Comparison of ENCODE assay signal across 7 cellular contexts in genomic region chr7:27175626-27176342, GRCh38. TPM values are rescaled to one million over a fixed set of nuclear protein-coding genes. Genes with fewer than 3 reads are reported as not detected.
DNase-seq lines count a peak whose midpoint lies in the region; ATAC-seq and TF ChIP-seq lines count a peak whose summit lies in the region.
"Had no signal": no experiment of that assay in that cellular context is flagged by ENCODE, and none has a peak within 500 bp of the region (broad histone marks: within the 10 kb centered on the region; RNA-seq: fewer than 3 reads in every experiment).

No MANE protein-coding gene starts in this region.

- peaks cover 9% of the 10 kb centered on the region for H3K4me1 Mint-ChIP-seq in progenitor cell of endocrine pancreas (ENCODE audit: low read depth)

- H3K9me3 Mint-ChIP-seq in progenitor cell of endocrine pancreas (ENCODE audit: low read depth), result no peaks in the 10 kb centered on the region

- peaks cover 70% of the 10 kb centered on the region for H3K27me3 ChIP-seq in WERI-Rb-1 (ENCODE audit: insufficient read depth, low read depth, severe bottlenecking)

- H3K27ac Mint-ChIP-seq in progenitor cell of endocrine pancreas, result peak overlapping the region; percentile 29

- H3K36me3 Mint-ChIP-seq in progenitor cell of endocrine pancreas (ENCODE audit: insufficient read depth), result no peaks in the 10 kb centered on the region

- no peak overlapping the region for H3K4me3 Mint-ChIP-seq in progenitor cell of endocrine pancreas (ENCODE audit: low read depth)

- ATAC-seq in HG03432 (IDR thresholded peaks at IDR 0.05; ENCODE audit: unreplicated experiment) (no peak), HG03469 (IDR thresholded peaks at IDR 0.05; ENCODE audit: unreplicated experiment) (no peak)

- H3K27me3 Mint-ChIP-seq in progenitor cell of endocrine pancreas, result peaks cover 88% of the 10 kb centered on the region

- H3K4me3 ChIP-seq in WERI-Rb-1 (ENCODE audit: low read depth, low read length), result no peak overlapping the region

- H3K27ac ChIP-seq in WERI-Rb-1, result no peak overlapping the region

- H3K36me3 ChIP-seq in WERI-Rb-1, result no peaks in the 10 kb centered on the region

- TF ChIP-seq CTCF in WERI-Rb-1 (IDR thresholded peaks at IDR 0.05; ENCODE audit: low read depth, low read length) (no peak), progenitor cell of endocrine pancreas (IDR thresholded peaks at IDR 0.05; ENCODE audit: unreplicated experiment) (no peak)

- H3K9me3 ChIP-seq in WERI-Rb-1 (ENCODE audit: severe bottlenecking), result peaks cover 8% of the 10 kb centered on the region

- DNase-seq in ELR (ENCODE audit: low read depth) (peak; percentile 85), WERI-Rb-1 (peak; percentile 4), progenitor cell of endocrine pancreas (ENCODE audit: low spot score, unreplicated experiment) (no peak), dermis blood vessel endothelial cell (no peak)
- DNase-seq: activated gamma-delta T cell treated with Interleukin-2 at 50 U/mL for 16 hours had no signal

RNA-seq across cellular contexts. Expression of gene HOXA10, which starts 1.7 kb away (rescaled TPM):
- total RNA-seq in progenitor cell of endocrine pancreas (not detected in 2 replicates), dermis blood vessel endothelial cell (3.7 and 4.4 TPM in 2 replicates)

RNA-seq across cellular contexts. Expression of gene HOXA11, which starts 9.2 kb away (rescaled TPM):
- total RNA-seq in progenitor cell of endocrine pancreas, result not detected in 2 replicates
- total RNA-seq in dermis blood vessel endothelial cell, result under 0.01 and 0.70 TPM in 2 replicates

RNA-seq across cellular contexts. Expression of gene HOXA9, which starts 10.4 kb away (rescaled TPM):
- total RNA-seq in progenitor cell of endocrine pancreas (not detected in 2 replicates), dermis blood vessel endothelial cell (9.0 and 11.8 TPM in 2 replicates)

RNA-seq across cellular contexts. Expression of gene HOXA7, which starts 19.3 kb away (rescaled TPM):
- 1.4 and 1.5 TPM in 2 replicates for total RNA-seq in progenitor cell of endocrine pancreas
- total RNA-seq in dermis blood vessel endothelial cell, result 1.4 and 2.9 TPM in 2 replicates

RNA-seq across cellular contexts. Expression of gene HOXA3, which starts 23.4 kb away (rescaled TPM):
- total RNA-seq in progenitor cell of endocrine pancreas (77.4 and 85.5 TPM in 2 replicates), dermis blood vessel endothelial cell (2.4 and 6.0 TPM in 2 replicates)

Comparison
In these comparisons a context has a peak if more than half of its experiments do, and no peak if none do; other contexts are left out.
1. DNase-seq: peak in ELR (single experiment) and WERI-Rb-1 (single experiment); none in progenitor cell of endocrine pancreas (single experiment) and dermis blood vessel endothelial cell (single experiment).
2. RNA of gene HOXA9, which starts 10.4 kb away (total RNA-seq): 9.0 to 11.8 TPM in dermis blood vessel endothelial cell; not detected in progenitor cell of endocrine pancreas; every median in the first group is over 10 times any median in the second.